ENCODE assay signal across 23 cellular contexts in the genomic region with DNA sequence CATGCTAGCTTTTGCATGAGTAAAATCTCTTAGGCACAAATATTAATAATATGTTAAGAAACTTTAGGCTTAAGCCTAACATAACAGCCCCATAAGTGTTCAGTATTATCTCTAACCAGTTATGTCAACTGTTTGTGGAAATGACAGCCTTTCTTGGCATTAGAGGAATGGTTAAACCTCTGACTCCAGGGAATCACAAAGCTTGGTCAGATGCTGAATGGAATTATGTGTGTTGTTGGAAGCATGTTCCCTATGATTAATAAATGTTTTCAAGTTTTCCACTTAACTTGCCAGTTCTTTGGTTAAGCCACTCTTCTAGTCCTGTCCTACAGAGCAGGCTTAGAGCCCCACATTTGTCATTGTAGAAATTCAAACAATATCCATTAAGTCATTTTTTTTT. TPM values are rescaled to one million over a fixed set of nuclear protein-coding genes. Genes with fewer than 3 reads are reported as not detected.
DNase-seq lines count a peak whose midpoint lies in the region; ATAC-seq, FAIRE-seq and TF ChIP-seq lines count a peak whose summit lies in the region.
"Had no signal": no experiment of that assay in that cellular context is flagged by ENCODE, and none has a peak within 500 bp of the region (broad histone marks: within the 10 kb centered on the region; RNA-seq: fewer than 3 reads in every experiment).

No MANE protein-coding gene starts in this region.

- H3K4me1 ChIP-seq in right cardiac atrium (ENCODE audit: control insufficient read depth, insufficient read depth, low read length) (no peaks in the 10 kb centered on the region), left ventricle myocardium inferior (no peaks in the 10 kb centered on the region), GM12878 (ENCODE audit: control insufficient read depth, insufficient read depth, low read length) (no peaks in the 10 kb centered on the region)
- H3K4me1 ChIP-seq: BLaER1 treated with 17β-estradiol and CSF1 and Interleukin-3, amounts not matched to agents 10 nM and 100 nM; prostate gland; upper lobe of right lung had no signal

- H3K4me2 ChIP-seq in GM12878 (ENCODE audit: control insufficient read depth, insufficient read depth) = no peak overlapping the region
- H3K4me2 ChIP-seq: BLaER1 treated with 17β-estradiol and CSF1 and Interleukin-3, amounts not matched to agents 10 nM and 100 nM; SK-N-SH had no signal

- H3K4me3 ChIP-seq in right cardiac atrium (ENCODE audit: low read length) = no peak overlapping the region
- no peak overlapping the region for H3K4me3 ChIP-seq in left ventricle myocardium inferior
- H3K4me3 ChIP-seq in GM12878 = no peak overlapping the region
- H3K4me3 ChIP-seq: BLaER1 treated with 17β-estradiol and CSF1 and Interleukin-3, amounts not matched to agents 10 nM and 100 nM; lung; prostate gland; upper lobe of right lung had no signal

- H3K9ac ChIP-seq in GM12878 (ENCODE audit: control insufficient read depth, insufficient read depth, low read length) = no peak overlapping the region
- H3K9ac ChIP-seq: BLaER1 treated with 17β-estradiol and CSF1 and Interleukin-3, amounts not matched to agents 10 nM and 100 nM; SK-N-SH had no signal

- no peak for TF ChIP-seq CTCF in left ventricle myocardium inferior (IDR thresholded peaks at IDR 0.05; ENCODE audit: borderline replicate concordance)
- TF ChIP-seq CTCF in GM12878 (IDR thresholded peaks at IDR 0.05 in 2 of 3, conservative IDR thresholded peaks at IDR 0.05 in 1 of 3; ENCODE audit: control insufficient read depth in 2 of 3, extremely low read depth in 1 of 3, insufficient read depth in 1 of 3, low read depth in 3 of 3, low read length in 3 of 3) = no peak
- no peak for TF ChIP-seq CTCF in CD14-positive monocyte (IDR thresholded peaks at IDR 0.05)

- H3K27ac Mint-ChIP-seq in CD14-positive monocyte = no peak overlapping the region

- H3K36me3 Mint-ChIP-seq in CD14-positive monocyte = peaks cover 56 to 81% of the 10 kb centered on the region in 2 donors

- BruUV-seq in GM12878 (replicated peaks; lab: Mats Ljungman, UMichigan) = TSS peak; percentile 21

- H3K27ac ChIP-seq in right cardiac atrium (ENCODE audit: low read length) = no peak overlapping the region
- no peak overlapping the region for H3K27ac ChIP-seq in left ventricle myocardium inferior (replicated peaks)
- no peak overlapping the region for H3K27ac ChIP-seq in GM12878 (ENCODE audit: control insufficient read depth, insufficient read depth)
- H3K27ac ChIP-seq: BLaER1 treated with 17β-estradiol and CSF1 and Interleukin-3, amounts not matched to agents 10 nM and 100 nM; prostate gland; upper lobe of right lung; VCaP had no signal

- SMC1A ChIA-PET in GM12878 (lab: Charles Lee; ENCODE audit: uncharacterized antibody, unreplicated experiment) = interaction anchor here (2.1 kb wide), 1 partner anchor 11 kb away, joined by 6 read pairs; no protein-coding TSS in a partner anchor

- no peak for TF ChIP-seq POLR2A in GM12878 (IDR thresholded peaks at IDR 0.05; ENCODE audit: low read depth, low read length)

- CTCF ChIA-PET in GM12878 (lab: Yijun Ruan, JAX) = interaction anchor here (1.2 kb wide), 1 partner anchor 10 kb away, joined by 3 read pairs; no protein-coding TSS in a partner anchor
- CTCF ChIA-PET in HEK293T (lab: Yijun Ruan, JAX) = no interaction called here

- TF ChIP-seq RAD21 in GM12878 (IDR thresholded peaks at IDR 0.05; ENCODE audit: insufficient read depth, low read depth, low read length) = no peak

- FAIRE-seq in GM12878 (lab: Jason Lieb, UNC) = no peak
- FAIRE-seq: colon, kidney had no signal

- POLR2A ChIA-PET in GM12878 (lab: Charles Lee) = interaction anchor here (0.6 kb wide), 1 partner anchor 259 kb away, joined by 3 read pairs; no protein-coding TSS in a partner anchor
- POLR2A ChIA-PET in HEK293T (lab: Yijun Ruan, JAX) = interaction anchor here (1.3 kb wide), 1 partner anchor 17 kb away, joined by 3 read pairs; a partner anchor contains a TSS

- in situ Hi-C loops in GM12878 (cut with MboI) = no loop called here

- H3K4me3 Mint-ChIP-seq in CD14-positive monocyte = no peak overlapping the region

- no peak for TF ChIP-seq EP300 in GM12878 (IDR thresholded peaks at IDR 0.05; ENCODE audit: borderline replicate concordance in 1 of 2, control insufficient read depth in 1 of 2, low read depth in 2 of 2, low read length in 2 of 2)

- no peaks in the 10 kb centered on the region for H3K79me2 ChIP-seq in GM12878 (ENCODE audit: control insufficient read depth, insufficient read depth, low read length)

- H3K36me3 ChIP-seq in left ventricle myocardium inferior = peaks cover 82% of the 10 kb centered on the region
- peaks cover 2 to 15% of the 10 kb centered on the region in 2 experiments for H3K36me3 ChIP-seq in GM12878 (ENCODE audit: control insufficient read depth in 2 of 2, insufficient read depth in 2 of 2, low read length in 1 of 2)
- H3K36me3 ChIP-seq: prostate gland had no signal

- H2AFZ ChIP-seq in GM12878 (ENCODE audit: control insufficient read depth, low read depth, low read length) = no peak overlapping the region

- RAD21 ChIA-PET in GM12878 (lab: Charles Lee; ENCODE audit: unreplicated experiment) = no interaction called here

- H3K4me1 Mint-ChIP-seq in CD14-positive monocyte = no peaks in the 10 kb centered on the region

- no peaks in the 10 kb centered on the region for H4K20me1 ChIP-seq in GM12878 (ENCODE audit: control insufficient read depth, insufficient read depth)

- peaks cover 0 to 4% (median 0%) of the 10 kb centered on the region in 3 donors for H3K27me3 Mint-ChIP-seq in CD14-positive monocyte (ENCODE audit: low read depth in 3 of 3)

- H3K9me3 ChIP-seq in right cardiac atrium (ENCODE audit: control insufficient read depth, low read length) (no peaks in the 10 kb centered on the region), left ventricle myocardium inferior (replicated peaks) (no peaks in the 10 kb centered on the region), GM12878 (replicated peaks; ENCODE audit: control insufficient read depth, insufficient read depth, low read length) (no peaks in the 10 kb centered on the region)
- H3K9me3 ChIP-seq: BLaER1 treated with 17β-estradiol and CSF1 and Interleukin-3, amounts not matched to agents 10 nM and 100 nM; prostate gland; SK-N-SH; upper lobe of right lung had no signal

- ATAC-seq in right cardiac atrium (peak; percentile 26 to 48), GM12878 (no peak)
- ATAC-seq: upper lobe of right lung had no signal

- H3K9me3 Mint-ChIP-seq in CD14-positive monocyte = no peaks in the 10 kb centered on the region

- H3K27me3 ChIP-seq in right cardiac atrium (ENCODE audit: control insufficient read depth, insufficient read depth) = no peaks in the 10 kb centered on the region
- no peaks in the 10 kb centered on the region for H3K27me3 ChIP-seq in left ventricle myocardium inferior (ENCODE audit: low read depth)
- no peaks in the 10 kb centered on the region for H3K27me3 ChIP-seq in GM12878 (replicated peaks in 1 of 2; ENCODE audit: control insufficient read depth in 2 of 2, insufficient read depth in 2 of 2, low read length in 1 of 2)
- H3K27me3 ChIP-seq: BLaER1 treated with 17β-estradiol and CSF1 and Interleukin-3, amounts not matched to agents 10 nM and 100 nM; upper lobe of right lung had no signal

- no peak for DNase-seq in right cardiac atrium
- DNase-seq in left ventricle myocardium inferior = no peak
- no peak for DNase-seq in GM12878 (ENCODE audit: low read depth, low spot score)
- DNase-seq in iris pigment epithelial cell (ENCODE audit: low read depth) = peak; percentile 44
- DNase-seq in glomerular visceral epithelial cell (ENCODE audit: extremely low spot score) = no peak
- no peak for DNase-seq in dermis blood vessel endothelial cell
- DNase-seq in HEK293T (ENCODE audit: extremely low spot score) = no peak
- no peak for DNase-seq in CD14-positive monocyte (ENCODE audit: low spot score)
- DNase-seq: activated naive CD4-positive, alpha-beta T cell treated with anti-CD3 and anti-CD28 coated beads, Interleukin-2, amount 50 U/mL, for 16 hours; anterior cingulate cortex; effector memory CD4-positive, alpha-beta T cell; erythroblast; kidney; NCI-H1105 treated with DMSO at 0.1 percent for 48 hours; NCI-H2081; NCI-H82; SK-N-SH; upper lobe of right lung had no signal

- intact Hi-C loops in right cardiac atrium (cut with DNase I) = no loop called here
- intact Hi-C loops in left ventricle myocardium inferior (cut with micrococcal nuclease) = no loop called here
- intact Hi-C loops in GM12878 (cut with micrococcal nuclease; ENCODE audit: unreplicated experiment) = no loop called here
- intact Hi-C loops in CD14-positive monocyte (cut with micrococcal nuclease) = no loop called here

TF ChIP-seq in GM12878, 131 proteins besides CTCF, POLR2A, EP300 and RAD21 (continues in another document):
- no peak for TF ChIP-seq JUND (IDR thresholded peaks at IDR 0.05; ENCODE audit: low read depth, low read length)
- TF ChIP-seq NFXL1 (IDR thresholded peaks at IDR 0.05; ENCODE audit: borderline replicate concordance) = no peak

TF ChIP-seq in HEK293T, 16 proteins besides CTCF, POLR2A, EP300 and RAD21:
- TF ChIP-seq SUZ12 (IDR thresholded peaks at IDR 0.05) = no peak
- no peak for TF ChIP-seq NFRKB (IDR thresholded peaks at IDR 0.05)
- TF ChIP-seq BHLHE40 (IDR thresholded peaks at IDR 0.05; ENCODE audit: borderline replicate concordance) = no peak
- no peak for TF ChIP-seq CTBP1 (IDR thresholded peaks at IDR 0.05; ENCODE audit: borderline replicate concordance)
- no peak for TF ChIP-seq FOXM1 (IDR thresholded peaks at IDR 0.05; ENCODE audit: borderline replicate concordance)

RNA-seq across cellular contexts. Expression of a gene that starts 17.0 kb away (rescaled TPM):
- total RNA-seq in right cardiac atrium (10 to 100 TPM; 27.1 to 32.0 (median 29.8) TPM), left ventricle myocardium inferior (25.2 TPM), GM12878 (2014; rRNA removed) (21.5 and 27.2 TPM in 2 replicates), GM12878 (2014; rRNA removed; fragmentation: Illumina TruSeq; extraction: Trizol) (21.9 and 22.0 TPM in 2 replicates), GM12878 (2021) (27.5 and 28.3 TPM in 2 replicates), dermis blood vessel endothelial cell (52.9 and 57.7 TPM in 2 replicates)
- polyA plus RNA-seq in right cardiac atrium (12.8 TPM), GM12878 (2011; rRNA removed) (17.9 and 19.2 TPM in 2 replicates), GM12878 (2014; fragmentation: Illumina TruSeq; extraction: Trizol) (32.3 and 37.3 TPM in 2 replicates), GM12878 (2014; fragmentation: Nextera tagmentation; extraction: Ambion mirVana) (10 to 100 TPM in 1 of 2 experiments, 1 to 10 TPM in 1; 8.9 to 10.1 TPM), GM12878 (2014; rRNA removed) (15.4 and 17.5 TPM in 2 replicates), GM12878 (2016; fragmentation: Nextera tagmentation; extraction: Ambion mirVana) (10 to 100 TPM; 28.7 to 31.5 TPM), CD14-positive monocyte (100 to 1,000 TPM in 1 of 2 donors, 10 to 100 TPM in 1; 85.6 to 130 TPM)
- 107 and 112 TPM in 2 replicates for total RNA-seq in GM12878 (2013; cell fraction: nucleolus; rRNA removed)
- polyA plus RNA-seq in GM12878 (2011; ENCODE audit: low read depth) = 27.8 TPM
- polyA plus RNA-seq in GM12878 (2011; cell fraction: cytosol; rRNA removed) = 11.1 and 24.9 TPM in 2 replicates
- polyA plus RNA-seq in GM12878 (2011; cell fraction: nucleus; rRNA removed) = 12.2 and 12.5 TPM in 2 replicates
- 19.6 and 20.5 TPM in 2 replicates for polyA plus RNA-seq in GM12878 (2012)
- polyA minus RNA-seq in GM12878 (2011; rRNA and poly(A)+ RNA removed) = 45.2 and 48.2 TPM in 2 replicates
- 10.7 and 22.6 TPM in 2 replicates for polyA minus RNA-seq in GM12878 (2011; cell fraction: cytosol; rRNA and poly(A)+ RNA removed)
- 14.7 and 25.4 TPM in 2 replicates for polyA minus RNA-seq in GM12878 (2011; cell fraction: nucleus; rRNA and poly(A)+ RNA removed)
